ENCODE assay signal across 8 cellular contexts in the genomic region with DNA sequence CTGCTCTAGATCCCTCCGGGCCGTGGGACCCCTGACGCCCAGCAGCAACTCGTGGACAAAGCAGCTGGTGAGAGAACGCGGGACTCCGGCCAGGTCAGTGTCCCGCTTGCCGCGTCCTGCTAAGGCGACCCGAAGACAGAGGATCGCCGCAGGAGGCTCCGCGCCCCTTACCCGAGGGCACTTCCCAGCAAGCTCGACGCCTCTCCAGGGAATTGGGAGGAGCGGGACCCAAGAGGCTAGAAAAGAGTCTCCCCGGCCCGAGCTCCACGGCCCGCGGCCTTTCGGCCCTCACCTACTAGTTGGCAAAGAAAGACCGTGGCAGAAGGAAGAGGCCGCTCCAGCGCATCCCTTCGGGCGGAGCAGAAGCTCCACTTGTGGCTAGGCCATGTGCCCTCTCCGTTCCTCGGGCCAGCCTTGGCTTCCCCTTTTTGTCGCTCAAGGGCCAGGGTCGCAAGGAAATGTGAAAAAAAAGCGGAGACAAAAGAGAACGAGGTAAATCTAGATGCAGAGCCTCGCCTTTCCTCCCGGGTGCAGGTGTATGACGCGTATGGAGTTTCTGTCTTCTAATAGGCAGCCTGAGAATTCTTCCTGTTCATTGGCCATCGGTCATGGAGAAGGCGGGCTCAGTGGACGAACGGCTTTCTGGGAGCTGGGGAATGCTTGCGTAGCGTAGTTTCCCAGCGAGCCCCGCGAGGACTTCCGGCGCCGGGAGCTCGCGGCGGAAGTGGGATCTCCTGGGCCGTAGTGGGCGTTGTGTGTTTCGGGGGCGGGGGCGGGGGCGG. TPM values are rescaled to one million over a fixed set of nuclear protein-coding genes. Genes with fewer than 3 reads are reported as not detected.
DNase-seq lines count a peak whose midpoint lies in the region; ATAC-seq, FAIRE-seq and TF ChIP-seq lines count a peak whose summit lies in the region.

A gene with protein sequence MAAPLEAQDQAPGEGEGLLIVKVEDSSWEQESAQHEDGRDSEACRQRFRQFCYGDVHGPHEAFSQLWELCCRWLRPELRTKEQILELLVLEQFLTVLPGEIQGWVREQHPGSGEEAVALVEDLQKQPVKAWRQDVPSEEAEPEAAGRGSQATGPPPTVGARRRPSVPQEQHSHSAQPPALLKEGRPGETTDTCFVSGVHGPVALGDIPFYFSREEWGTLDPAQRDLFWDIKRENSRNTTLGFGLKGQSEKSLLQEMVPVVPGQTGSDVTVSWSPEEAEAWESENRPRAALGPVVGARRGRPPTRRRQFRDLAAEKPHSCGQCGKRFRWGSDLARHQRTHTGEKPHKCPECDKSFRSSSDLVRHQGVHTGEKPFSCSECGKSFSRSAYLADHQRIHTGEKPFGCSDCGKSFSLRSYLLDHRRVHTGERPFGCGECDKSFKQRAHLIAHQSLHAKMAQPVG (plus strand): TSS at position 692 of the 782 bp plus-strand sequence. CDS start 2,252 bp downstream, outside the sequence.

- H3K9me3 Mint-ChIP-seq in immature natural killer cell: no peaks in the 10 kb centered on the region

- CTCF ChIA-PET in AG04449 (lab: Yijun Ruan, JAX): interaction anchor here (0.9 to 14.9 kb wide), 14 partner anchors 9 to 106 kb away, joined by 3 to 206 read pairs (median 4); no protein-coding TSS in a partner anchor

- POLR2A ChIA-PET in AG04449 (lab: Yijun Ruan, JAX): interaction anchor here (0.8 to 2.1 kb wide), 11 partner anchors 9 to 114 kb away, joined by 3 to 10 read pairs (median 4); a partner anchor contains a TSS

- peaks cover 10% of the 10 kb centered on the region for H3K4me1 ChIP-seq in smooth muscle cell (ENCODE audit: low read depth)

- H3K27ac Mint-ChIP-seq in immature natural killer cell: peak within 1 kb of the TSS; percentile 87 to 99 (median 98)

- peaks cover 36 to 37% of the 10 kb centered on the region in 2 donors for H3K4me1 Mint-ChIP-seq in immature natural killer cell

- peaks cover 2 to 5% (median 3%) of the 10 kb centered on the region in 3 donors for H3K27me3 Mint-ChIP-seq in immature natural killer cell (ENCODE audit: low read depth in 3 of 3)

- H3F3A ChIP-seq in smooth muscle cell (ENCODE audit: low read depth): peaks cover 4% of the 10 kb centered on the region

- peak within 1 kb of the TSS; percentile 96 for H3K4me2 ChIP-seq in smooth muscle cell

- no peak for FAIRE-seq in bronchial epithelial cell (lab: Jason Lieb, UNC)

- peak; percentile 87 for ATAC-seq in GM18909 (IDR thresholded peaks at IDR 0.05; ENCODE audit: poor library complexity, unreplicated experiment)
- peak; percentile 88 for ATAC-seq in HG03159 (IDR thresholded peaks at IDR 0.05; ENCODE audit: unreplicated experiment)

- peaks cover 3% of the 10 kb centered on the region for H4K20me1 ChIP-seq in smooth muscle cell (ENCODE audit: low read depth)

- H3K9me3 ChIP-seq in WERI-Rb-1 (ENCODE audit: severe bottlenecking) (no peaks in the 10 kb centered on the region), smooth muscle cell (replicated peaks; ENCODE audit: low read depth) (no peaks in the 10 kb centered on the region)

- peak within 1 kb of the TSS; percentile 89 for H3K9ac ChIP-seq in smooth muscle cell (ENCODE audit: low read depth)

- peak within 1 kb of the TSS; percentile 96 for H2AFZ ChIP-seq in smooth muscle cell (ENCODE audit: low read depth)

- H3K27me3 ChIP-seq in WERI-Rb-1 (ENCODE audit: insufficient read depth, low read depth, severe bottlenecking) (no peaks in the 10 kb centered on the region), bronchial epithelial cell (ENCODE audit: control insufficient read depth, insufficient read depth, low read length) (no peaks in the 10 kb centered on the region), smooth muscle cell (ENCODE audit: low read depth) (no peaks in the 10 kb centered on the region)

- WGBS in smooth muscle cell (ENCODE audit: low lambda C conversion rate): under 1% methylated on average over 54 of the region's 62 CpGs

- peak within 1 kb of the TSS; percentile 94 to 99 (median 99) for H3K4me3 Mint-ChIP-seq in immature natural killer cell

- H3K36me3 ChIP-seq in WERI-Rb-1 (peaks cover 43% of the 10 kb centered on the region), bronchial epithelial cell (ENCODE audit: control insufficient read depth, insufficient read depth, low read length) (peaks cover 5% of the 10 kb centered on the region), smooth muscle cell (ENCODE audit: low read depth) (no peaks in the 10 kb centered on the region)

- peak; percentile 87 for DNase-seq in AG04449 (ENCODE audit: low read depth, low spot score)
- DNase-seq in NCI-H2227 treated with DMSO at 0.1 percent for 48 hours (lab: John Stamatoyannopoulos, UW): peak; percentile 98
- peak; percentile 97 for DNase-seq in WERI-Rb-1
- DNase-seq in bronchial epithelial cell (ENCODE audit: low read depth): peak; percentile 96
- peak; percentile 93 to 95 (median 94) for DNase-seq in immature natural killer cell
- DNase-seq in smooth muscle cell (lab: John Stamatoyannopoulos, UW; ENCODE audit: unreplicated experiment): peak; percentile 79

- peaks cover 3 to 6% (median 3%) of the 10 kb centered on the region in 3 donors for H3K36me3 Mint-ChIP-seq in immature natural killer cell

- no peak for TF ChIP-seq CTCF in AG04449 (IDR thresholded peaks at IDR 0.05; ENCODE audit: insufficient read depth, low read length, missing control alignments)
- no peak for TF ChIP-seq CTCF in WERI-Rb-1 (IDR thresholded peaks at IDR 0.05; ENCODE audit: low read depth, low read length)
- TF ChIP-seq CTCF in bronchial epithelial cell (IDR thresholded peaks at IDR 0.05; ENCODE audit: insufficient read depth, low read length, severe bottlenecking): no peak
- no peak for TF ChIP-seq CTCF in smooth muscle cell (IDR thresholded peaks at IDR 0.05; ENCODE audit: borderline replicate concordance, insufficient read depth, poor library complexity, severe bottlenecking)

- H3K27ac ChIP-seq in WERI-Rb-1 (peak within 1 kb of the TSS; percentile 98), smooth muscle cell (ENCODE audit: low read depth) (peak within 1 kb of the TSS; percentile 76)

- H3K79me2 ChIP-seq in smooth muscle cell (ENCODE audit: low read depth): peaks cover 45% of the 10 kb centered on the region

- H3K4me3 ChIP-seq in AG04449 (ENCODE audit: low read depth, low read length) (peak within 1 kb of the TSS; percentile 95), WERI-Rb-1 (ENCODE audit: low read depth, low read length) (peak within 1 kb of the TSS; percentile 98), bronchial epithelial cell (ENCODE audit: low read depth, low read length) (peak within 1 kb of the TSS; percentile 88), smooth muscle cell (peak within 1 kb of the TSS; percentile 80)

RNA-seq across cellular contexts. Expression of the gene that starts here (rescaled TPM):
- 7.6 and 10.6 TPM in 2 replicates for total RNA-seq in bronchial epithelial cell
- 1 to 10 TPM; 1.7 to 4.5 (median 2.4) TPM for polyA plus RNA-seq in immature natural killer cell
- 4.4 and 9.2 TPM in 2 replicates for total RNA-seq in smooth muscle cell
- 8.3 and 9.6 TPM in 2 replicates for polyA plus RNA-seq in smooth muscle cell

Comparison
In these comparisons a context has a peak if more than half of its experiments do, and no peak if none do; other contexts are left out.
1. Peak in every context shown above with its lines: DNase-seq, ATAC-seq, H3K4me3 ChIP-seq and H3K27ac ChIP-seq.